1 cellular context compared by ENCODE assay signal in the genomic region with DNA sequence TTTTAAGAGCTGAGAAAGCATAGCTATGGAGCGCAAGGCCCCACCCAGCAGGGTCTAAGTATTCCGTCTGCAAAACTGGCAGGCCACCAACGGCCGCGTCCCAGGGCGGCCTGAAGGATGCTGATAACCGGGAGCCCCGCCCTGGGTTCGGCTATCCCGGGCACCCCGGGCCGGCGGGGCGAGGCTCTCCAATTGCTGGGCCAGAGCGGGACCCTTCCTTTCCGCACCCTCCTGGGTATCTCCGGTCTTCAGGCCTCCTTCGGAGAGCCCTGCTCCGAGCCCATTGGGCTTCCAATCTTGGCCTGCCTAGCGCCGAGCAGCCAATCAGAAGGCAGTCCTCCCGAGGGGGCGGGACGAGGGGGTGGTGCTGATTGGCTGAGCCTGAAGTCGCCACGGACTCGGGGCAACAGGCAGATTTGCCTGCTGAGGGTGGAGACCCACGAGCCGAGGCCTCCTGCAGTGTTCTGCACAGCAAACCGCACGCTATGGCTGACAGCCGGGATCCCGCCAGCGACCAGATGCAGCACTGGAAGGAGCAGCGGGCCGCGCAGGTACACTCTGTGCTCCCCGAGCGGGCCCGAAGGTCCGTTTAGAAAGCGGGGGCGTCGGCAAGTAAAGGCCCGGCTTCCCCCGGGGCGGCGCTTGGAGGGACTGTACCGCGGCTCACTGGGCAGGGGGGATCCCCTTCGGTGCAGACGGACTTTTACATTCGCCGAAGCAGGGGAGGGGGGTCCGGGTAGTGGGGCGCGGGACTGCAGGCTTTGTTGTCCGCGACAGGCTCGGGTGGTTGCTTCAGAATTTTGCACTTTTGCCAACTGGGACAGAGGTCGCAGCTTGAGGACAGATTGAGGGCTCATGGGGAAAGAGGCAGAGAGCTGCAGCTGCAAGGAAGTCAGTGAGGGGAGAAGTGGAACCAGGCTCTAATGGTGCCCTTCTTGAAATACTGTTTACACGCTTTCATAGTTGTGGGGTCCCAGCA.
A peak's percentile ranks its signal among the peaks of the same experiment; 100 is the strongest.
TF ChIP-seq lines count a peak whose summit lies in the region.

A gene (plus strand): TSS at position 406 of the 979 bp plus-strand sequence. CDS start 80 bp downstream, at position 486.

TF ChIP-seq in HEK293, 187 proteins besides CTCF, POLR2A, EP300 and RAD21 (continued from another document and continues in another):
- TF ChIP-seq, protein P1, sequence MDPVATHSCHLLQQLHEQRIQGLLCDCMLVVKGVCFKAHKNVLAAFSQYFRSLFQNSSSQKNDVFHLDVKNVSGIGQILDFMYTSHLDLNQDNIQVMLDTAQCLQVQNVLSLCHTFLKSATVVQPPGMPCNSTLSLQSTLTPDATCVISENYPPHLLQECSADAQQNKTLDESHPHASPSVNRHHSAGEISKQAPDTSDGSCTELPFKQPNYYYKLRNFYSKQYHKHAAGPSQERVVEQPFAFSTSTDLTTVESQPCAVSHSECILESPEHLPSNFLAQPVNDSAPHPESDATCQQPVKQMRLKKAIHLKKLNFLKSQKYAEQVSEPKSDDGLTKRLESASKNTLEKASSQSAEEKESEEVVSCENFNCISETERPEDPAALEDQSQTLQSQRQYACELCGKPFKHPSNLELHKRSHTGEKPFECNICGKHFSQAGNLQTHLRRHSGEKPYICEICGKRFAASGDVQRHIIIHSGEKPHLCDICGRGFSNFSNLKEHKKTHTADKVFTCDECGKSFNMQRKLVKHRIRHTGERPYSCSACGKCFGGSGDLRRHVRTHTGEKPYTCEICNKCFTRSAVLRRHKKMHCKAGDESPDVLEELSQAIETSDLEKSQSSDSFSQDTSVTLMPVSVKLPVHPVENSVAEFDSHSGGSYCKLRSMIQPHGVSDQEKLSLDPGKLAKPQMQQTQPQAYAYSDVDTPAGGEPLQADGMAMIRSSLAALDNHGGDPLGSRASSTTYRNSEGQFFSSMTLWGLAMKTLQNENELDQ (tag by site-specific recombination; IDR thresholded peaks at IDR 0.05; ENCODE audit: low read depth) = no peak
- TF ChIP-seq SETDB1 (IDR thresholded peaks at IDR 0.05; ENCODE audit: insufficient read length, low read length) (no peak), ZNF621 (tag by site-specific recombination; IDR thresholded peaks at IDR 0.05) (no peak), TCF7L2 (IDR thresholded peaks at IDR 0.05; ENCODE audit: borderline replicate concordance, low read depth, low read length) (no peak), ZNF23 (tag by site-specific recombination; IDR thresholded peaks at IDR 0.05; ENCODE audit: borderline replicate concordance) (no peak), ZIC2 (tag by site-specific recombination; IDR thresholded peaks at IDR 0.05) (peak; percentile 86), ZNF292 (tag by site-specific recombination; IDR thresholded peaks at IDR 0.05; ENCODE audit: borderline replicate concordance, low read depth) (no peak), KLF8 (tag by site-specific recombination; IDR thresholded peaks at IDR 0.05) (no peak), WT1 (tag by site-specific recombination; IDR thresholded peaks at IDR 0.05) (no peak), HOXD13 (CRISPR knock-in tag; IDR thresholded peaks at IDR 0.05; ENCODE audit: borderline replicate concordance) (no peak), ZNF664 (tag by site-specific recombination; IDR thresholded peaks at IDR 0.05) (no peak; the same call in 1 of the 2 replicates), SP7 (tag by site-specific recombination; IDR thresholded peaks at IDR 0.05) (peak; percentile 64; the same call in 1 of the 2 replicates), ZNF112 (tag by site-specific recombination; IDR thresholded peaks at IDR 0.05) (no peak), ZNF585B (tag by site-specific recombination; IDR thresholded peaks at IDR 0.05) (no peak), IKZF3 (tag by site-specific recombination; IDR thresholded peaks at IDR 0.05) (no peak), ZBTB17 (tag by site-specific recombination; IDR thresholded peaks at IDR 0.05) (peak; percentile 91), ZNF133 (tag by site-specific recombination; IDR thresholded peaks at IDR 0.05) (0 out of 2 replicates have a peak, but pooled peaks have one; percentile 11), ZNF548 (tag by site-specific recombination; IDR thresholded peaks at IDR 0.05) (0 out of 2 replicates have a peak, but pooled peaks have one; percentile 27), KLF1 (tag by site-specific recombination; IDR thresholded peaks at IDR 0.05) (peak; percentile 68), HOXC10 (CRISPR knock-in tag; IDR thresholded peaks at IDR 0.05) (no peak), ZNF677 (tag by site-specific recombination; IDR thresholded peaks at IDR 0.05) (no peak), ZNF16 (tag by site-specific recombination; IDR thresholded peaks at IDR 0.05; ENCODE audit: low read depth) (peak; percentile 28; the same call in 1 of the 2 replicates), ZNF335 (tag by site-specific recombination; conservative IDR thresholded peaks at IDR 0.05) (peak; percentile 99), ZNF654 (tag by site-specific recombination; IDR thresholded peaks at IDR 0.05; ENCODE audit: low read depth) (no peak), ZNF302 (tag by site-specific recombination; IDR thresholded peaks at IDR 0.05; ENCODE audit: low read depth) (no peak), SCRT2 (tag by site-specific recombination; IDR thresholded peaks at IDR 0.05) (peak; percentile 99), ZNF473 (tag by site-specific recombination; IDR thresholded peaks at IDR 0.05) (0 out of 2 replicates have a peak, but pooled peaks have one; percentile 64), GFI1B (tag by site-specific recombination; IDR thresholded peaks at IDR 0.05) (no peak), OVOL3 (tag by site-specific recombination; IDR thresholded peaks at IDR 0.05) (no peak), ZNF596 (tag by site-specific recombination; IDR thresholded peaks at IDR 0.05) (no peak), ZBTB48 (tag by site-specific recombination; IDR thresholded peaks at IDR 0.05) (peak; percentile 90), ZNF132 (tag by site-specific recombination; IDR thresholded peaks at IDR 0.05; ENCODE audit: borderline replicate concordance) (no peak), ZFP69B (tag by site-specific recombination; IDR thresholded peaks at IDR 0.05) (no peak), ZNF341 (tag by site-specific recombination; IDR thresholded peaks at IDR 0.05; ENCODE audit: low read depth) (peak; percentile 85), ZNF37A (tag by site-specific recombination; IDR thresholded peaks at IDR 0.05) (no peak), ZNF768 (tag by site-specific recombination; IDR thresholded peaks at IDR 0.05) (no peak), BCL11B (tag by site-specific recombination; IDR thresholded peaks at IDR 0.05; ENCODE audit: low read depth) (no peak), ZNF843 (tag by site-specific recombination; IDR thresholded peaks at IDR 0.05) (0 out of 2 replicates have a peak, but pooled peaks have one; percentile 22), ZNF660 (tag by site-specific recombination; IDR thresholded peaks at IDR 0.05) (no peak; the same call in 1 of the 2 replicates), ZNF146 (tag by site-specific recombination; IDR thresholded peaks at IDR 0.05) (no peak)
- TF ChIP-seq, protein P2, sequence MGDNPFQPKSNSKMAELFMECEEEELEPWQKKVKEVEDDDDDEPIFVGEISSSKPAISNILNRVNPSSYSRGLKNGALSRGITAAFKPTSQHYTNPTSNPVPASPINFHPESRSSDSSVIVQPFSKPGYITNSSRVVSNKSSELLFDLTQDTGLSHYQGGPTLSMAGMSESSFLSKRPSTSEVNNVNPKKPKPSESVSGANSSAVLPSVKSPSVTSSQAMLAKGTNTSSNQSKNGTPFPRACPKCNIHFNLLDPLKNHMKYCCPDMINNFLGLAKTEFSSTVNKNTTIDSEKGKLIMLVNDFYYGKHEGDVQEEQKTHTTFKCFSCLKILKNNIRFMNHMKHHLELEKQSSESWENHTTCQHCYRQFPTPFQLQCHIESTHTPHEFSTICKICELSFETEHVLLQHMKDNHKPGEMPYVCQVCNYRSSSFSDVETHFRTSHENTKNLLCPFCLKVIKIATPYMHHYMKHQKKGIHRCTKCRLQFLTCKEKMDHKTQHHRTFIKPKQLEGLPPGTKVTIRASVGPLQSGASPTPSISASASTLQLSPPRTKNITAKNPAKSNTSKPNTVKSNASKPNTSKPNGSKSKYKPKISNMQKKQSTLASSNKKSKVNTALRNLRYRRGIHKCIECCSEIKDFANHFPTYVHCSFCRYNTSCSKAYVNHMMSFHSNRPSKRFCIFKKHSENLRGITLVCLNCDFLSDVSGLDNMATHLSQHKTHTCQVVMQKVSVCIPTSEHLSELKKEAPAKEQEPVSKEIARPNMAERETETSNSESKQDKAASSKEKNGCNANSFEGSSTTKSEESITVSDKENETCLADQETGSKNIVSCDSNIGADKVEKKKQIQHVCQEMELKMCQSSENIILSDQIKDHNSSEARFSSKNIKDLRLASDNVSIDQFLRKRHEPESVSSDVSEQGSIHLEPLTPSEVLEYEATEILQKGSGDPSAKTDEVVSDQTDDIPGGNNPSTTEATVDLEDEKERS (tag by site-specific recombination; IDR thresholded peaks at IDR 0.05) = no peak
- TF ChIP-seq, protein P3, sequence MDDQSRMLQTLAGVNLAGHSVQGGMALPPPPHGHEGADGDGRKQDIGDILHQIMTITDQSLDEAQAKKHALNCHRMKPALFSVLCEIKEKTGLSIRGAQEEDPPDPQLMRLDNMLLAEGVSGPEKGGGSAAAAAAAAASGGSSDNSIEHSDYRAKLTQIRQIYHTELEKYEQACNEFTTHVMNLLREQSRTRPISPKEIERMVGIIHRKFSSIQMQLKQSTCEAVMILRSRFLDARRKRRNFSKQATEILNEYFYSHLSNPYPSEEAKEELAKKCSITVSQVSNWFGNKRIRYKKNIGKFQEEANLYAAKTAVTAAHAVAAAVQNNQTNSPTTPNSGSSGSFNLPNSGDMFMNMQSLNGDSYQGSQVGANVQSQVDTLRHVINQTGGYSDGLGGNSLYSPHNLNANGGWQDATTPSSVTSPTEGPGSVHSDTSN (CRISPR knock-in tag; IDR thresholded peaks at IDR 0.05) = peak; percentile 82
- TF ChIP-seq, protein P4, sequence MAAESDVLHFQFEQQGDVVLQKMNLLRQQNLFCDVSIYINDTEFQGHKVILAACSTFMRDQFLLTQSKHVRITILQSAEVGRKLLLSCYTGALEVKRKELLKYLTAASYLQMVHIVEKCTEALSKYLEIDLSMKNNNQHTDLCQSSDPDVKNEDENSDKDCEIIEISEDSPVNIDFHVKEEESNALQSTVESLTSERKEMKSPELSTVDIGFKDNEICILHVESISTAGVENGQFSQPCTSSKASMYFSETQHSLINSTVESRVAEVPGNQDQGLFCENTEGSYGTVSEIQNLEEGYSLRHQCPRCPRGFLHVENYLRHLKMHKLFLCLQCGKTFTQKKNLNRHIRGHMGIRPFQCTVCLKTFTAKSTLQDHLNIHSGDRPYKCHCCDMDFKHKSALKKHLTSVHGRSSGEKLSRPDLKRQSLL (tag by site-specific recombination; IDR thresholded peaks at IDR 0.05) = no peak
- TF ChIP-seq, protein P5, sequence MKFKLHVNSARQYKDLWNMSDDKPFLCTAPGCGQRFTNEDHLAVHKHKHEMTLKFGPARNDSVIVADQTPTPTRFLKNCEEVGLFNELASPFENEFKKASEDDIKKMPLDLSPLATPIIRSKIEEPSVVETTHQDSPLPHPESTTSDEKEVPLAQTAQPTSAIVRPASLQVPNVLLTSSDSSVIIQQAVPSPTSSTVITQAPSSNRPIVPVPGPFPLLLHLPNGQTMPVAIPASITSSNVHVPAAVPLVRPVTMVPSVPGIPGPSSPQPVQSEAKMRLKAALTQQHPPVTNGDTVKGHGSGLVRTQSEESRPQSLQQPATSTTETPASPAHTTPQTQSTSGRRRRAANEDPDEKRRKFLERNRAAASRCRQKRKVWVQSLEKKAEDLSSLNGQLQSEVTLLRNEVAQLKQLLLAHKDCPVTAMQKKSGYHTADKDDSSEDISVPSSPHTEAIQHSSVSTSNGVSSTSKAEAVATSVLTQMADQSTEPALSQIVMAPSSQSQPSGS (tag by site-specific recombination; IDR thresholded peaks at IDR 0.05; ENCODE audit: low read depth) = no peak
- TF ChIP-seq, protein P6, sequence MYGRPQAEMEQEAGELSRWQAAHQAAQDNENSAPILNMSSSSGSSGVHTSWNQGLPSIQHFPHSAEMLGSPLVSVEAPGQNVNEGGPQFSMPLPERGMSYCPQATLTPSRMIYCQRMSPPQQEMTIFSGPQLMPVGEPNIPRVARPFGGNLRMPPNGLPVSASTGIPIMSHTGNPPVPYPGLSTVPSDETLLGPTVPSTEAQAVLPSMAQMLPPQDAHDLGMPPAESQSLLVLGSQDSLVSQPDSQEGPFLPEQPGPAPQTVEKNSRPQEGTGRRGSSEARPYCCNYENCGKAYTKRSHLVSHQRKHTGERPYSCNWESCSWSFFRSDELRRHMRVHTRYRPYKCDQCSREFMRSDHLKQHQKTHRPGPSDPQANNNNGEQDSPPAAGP (tag by site-specific recombination; IDR thresholded peaks at IDR 0.05) = no peak
- TF ChIP-seq, protein P7, sequence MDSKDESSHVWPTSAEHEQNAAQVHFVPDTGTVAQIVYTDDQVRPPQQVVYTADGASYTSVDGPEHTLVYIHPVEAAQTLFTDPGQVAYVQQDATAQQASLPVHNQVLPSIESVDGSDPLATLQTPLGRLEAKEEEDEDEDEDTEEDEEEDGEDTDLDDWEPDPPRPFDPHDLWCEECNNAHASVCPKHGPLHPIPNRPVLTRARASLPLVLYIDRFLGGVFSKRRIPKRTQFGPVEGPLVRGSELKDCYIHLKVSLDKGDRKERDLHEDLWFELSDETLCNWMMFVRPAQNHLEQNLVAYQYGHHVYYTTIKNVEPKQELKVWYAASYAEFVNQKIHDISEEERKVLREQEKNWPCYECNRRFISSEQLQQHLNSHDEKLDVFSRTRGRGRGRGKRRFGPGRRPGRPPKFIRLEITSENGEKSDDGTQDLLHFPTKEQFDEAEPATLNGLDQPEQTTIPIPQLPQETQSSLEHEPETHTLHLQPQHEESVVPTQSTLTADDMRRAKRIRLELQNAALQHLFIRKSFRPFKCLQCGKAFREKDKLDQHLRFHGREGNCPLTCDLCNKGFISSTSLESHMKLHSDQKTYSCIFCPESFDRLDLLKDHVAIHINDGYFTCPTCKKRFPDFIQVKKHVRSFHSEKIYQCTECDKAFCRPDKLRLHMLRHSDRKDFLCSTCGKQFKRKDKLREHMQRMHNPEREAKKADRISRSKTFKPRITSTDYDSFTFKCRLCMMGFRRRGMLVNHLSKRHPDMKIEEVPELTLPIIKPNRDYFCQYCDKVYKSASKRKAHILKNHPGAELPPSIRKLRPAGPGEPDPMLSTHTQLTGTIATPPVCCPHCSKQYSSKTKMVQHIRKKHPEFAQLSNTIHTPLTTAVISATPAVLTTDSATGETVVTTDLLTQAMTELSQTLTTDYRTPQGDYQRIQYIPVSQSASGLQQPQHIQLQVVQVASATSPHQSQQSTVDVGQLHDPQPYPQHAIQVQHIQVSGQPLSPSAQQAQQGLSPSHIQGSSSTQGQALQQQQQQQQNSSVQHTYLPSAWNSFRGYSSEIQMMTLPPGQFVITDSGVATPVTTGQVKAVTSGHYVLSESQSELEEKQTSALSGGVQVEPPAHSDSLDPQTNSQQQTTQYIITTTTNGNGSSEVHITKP (tag by site-specific recombination; IDR thresholded peaks at IDR 0.05) = peak; percentile 97
- TF ChIP-seq, protein P8, sequence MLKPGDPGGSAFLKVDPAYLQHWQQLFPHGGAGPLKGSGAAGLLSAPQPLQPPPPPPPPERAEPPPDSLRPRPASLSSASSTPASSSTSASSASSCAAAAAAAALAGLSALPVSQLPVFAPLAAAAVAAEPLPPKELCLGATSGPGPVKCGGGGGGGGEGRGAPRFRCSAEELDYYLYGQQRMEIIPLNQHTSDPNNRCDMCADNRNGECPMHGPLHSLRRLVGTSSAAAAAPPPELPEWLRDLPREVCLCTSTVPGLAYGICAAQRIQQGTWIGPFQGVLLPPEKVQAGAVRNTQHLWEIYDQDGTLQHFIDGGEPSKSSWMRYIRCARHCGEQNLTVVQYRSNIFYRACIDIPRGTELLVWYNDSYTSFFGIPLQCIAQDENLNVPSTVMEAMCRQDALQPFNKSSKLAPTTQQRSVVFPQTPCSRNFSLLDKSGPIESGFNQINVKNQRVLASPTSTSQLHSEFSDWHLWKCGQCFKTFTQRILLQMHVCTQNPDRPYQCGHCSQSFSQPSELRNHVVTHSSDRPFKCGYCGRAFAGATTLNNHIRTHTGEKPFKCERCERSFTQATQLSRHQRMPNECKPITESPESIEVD (tag by site-specific recombination; IDR thresholded peaks at IDR 0.05) = no peak
